Comparison of ENCODE assay signal across 1 cellular context in the genomic region with DNA sequence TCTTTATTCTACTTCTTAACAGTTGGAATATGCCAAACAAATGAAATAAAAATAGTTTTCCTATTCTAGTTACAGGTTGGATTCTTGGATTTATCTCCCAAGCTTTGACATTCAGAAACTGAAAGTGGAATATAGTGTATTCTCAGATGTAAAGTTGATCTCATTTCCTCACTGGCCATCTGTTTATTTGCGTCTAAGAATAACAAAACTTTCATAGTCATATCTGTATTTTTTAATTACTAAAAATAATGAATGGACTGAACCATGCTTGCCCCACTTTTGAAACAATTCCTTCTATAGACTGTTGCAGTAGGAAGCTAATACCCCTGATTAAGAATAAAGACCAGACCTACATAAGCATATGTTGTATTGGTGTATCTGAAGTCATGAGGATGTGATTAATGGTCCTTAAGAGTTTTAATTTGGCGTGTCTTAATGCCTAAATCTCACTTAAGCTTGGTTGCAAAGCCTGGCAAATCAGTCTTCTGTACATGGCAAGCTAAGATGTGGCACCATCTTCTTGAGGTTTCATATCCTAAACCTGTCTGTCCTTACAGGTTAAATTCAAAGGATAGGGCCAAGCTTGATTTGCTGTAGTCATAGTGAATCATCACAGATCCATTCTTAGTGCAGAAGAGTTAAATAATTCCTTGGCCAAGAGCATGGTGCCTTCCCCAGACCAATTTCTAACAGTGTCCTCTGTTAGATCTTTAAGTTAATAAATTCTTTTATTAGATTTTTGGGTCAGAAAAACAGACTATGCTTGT.
TF ChIP-seq lines count a peak whose summit lies in the region.

No MANE protein-coding gene starts in this region.

TF ChIP-seq in HCT116, 20 proteins besides CTCF, POLR2A, EP300 and RAD21:
- TF ChIP-seq ELF1 (IDR thresholded peaks at IDR 0.05; ENCODE audit: borderline replicate concordance, low read depth): no peak
- 0 out of 2 replicates have a peak, but pooled peaks have one; percentile 15 for TF ChIP-seq FOSL1 (IDR thresholded peaks at IDR 0.05; ENCODE audit: low read depth)
- no peak for TF ChIP-seq EZH2 (IDR thresholded peaks at IDR 0.05)
